In the genomic region with DNA sequence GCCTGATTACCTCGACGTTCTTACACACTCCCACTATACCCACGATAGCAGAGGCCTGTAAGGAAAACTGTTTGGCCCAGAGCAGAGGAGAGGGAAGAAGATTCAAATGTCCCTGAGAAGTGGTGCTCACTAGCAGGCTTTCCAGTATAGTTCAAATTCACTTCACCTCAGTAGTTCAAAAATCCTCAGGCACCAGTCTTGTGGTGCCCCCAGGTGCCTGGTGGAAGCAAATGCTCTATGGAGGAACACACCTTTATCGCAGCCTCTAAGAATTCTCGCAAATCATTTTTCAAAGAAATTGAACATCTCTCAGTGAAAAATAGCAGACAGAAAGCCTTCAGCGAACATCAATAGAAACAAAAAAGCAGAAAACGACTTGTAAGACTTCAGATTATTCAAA, we compare ENCODE assay signal across 2 cellular contexts.
TF ChIP-seq lines count a peak whose summit lies in the region.

No MANE protein-coding gene starts in this region.

TF ChIP-seq in GM12878, 131 proteins besides CTCF, POLR2A, EP300 and RAD21 (continued from another document):
- TF ChIP-seq SMARCA5 (IDR thresholded peaks at IDR 0.05), result no peak
- TF ChIP-seq SMAD5 (IDR thresholded peaks at IDR 0.05; ENCODE audit: low read depth), result no peak
- no peak for TF ChIP-seq PAX8 (IDR thresholded peaks at IDR 0.05)
- TF ChIP-seq EZH2 (IDR thresholded peaks at IDR 0.05; ENCODE audit: borderline replicate concordance, control insufficient read depth, low read depth, low read length), result no peak
- TF ChIP-seq, protein P1, sequence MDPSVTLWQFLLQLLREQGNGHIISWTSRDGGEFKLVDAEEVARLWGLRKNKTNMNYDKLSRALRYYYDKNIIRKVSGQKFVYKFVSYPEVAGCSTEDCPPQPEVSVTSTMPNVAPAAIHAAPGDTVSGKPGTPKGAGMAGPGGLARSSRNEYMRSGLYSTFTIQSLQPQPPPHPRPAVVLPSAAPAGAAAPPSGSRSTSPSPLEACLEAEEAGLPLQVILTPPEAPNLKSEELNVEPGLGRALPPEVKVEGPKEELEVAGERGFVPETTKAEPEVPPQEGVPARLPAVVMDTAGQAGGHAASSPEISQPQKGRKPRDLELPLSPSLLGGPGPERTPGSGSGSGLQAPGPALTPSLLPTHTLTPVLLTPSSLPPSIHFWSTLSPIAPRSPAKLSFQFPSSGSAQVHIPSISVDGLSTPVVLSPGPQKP (IDR thresholded peaks at IDR 0.05; ENCODE audit: low read depth, low read length), result no peak
- no peak for TF ChIP-seq SUZ12 (IDR thresholded peaks at IDR 0.05; ENCODE audit: unreplicated experiment)
- TF ChIP-seq MTA3 (IDR thresholded peaks at IDR 0.05; ENCODE audit: borderline replicate concordance, low read length), result no peak

TF ChIP-seq in liver, 16 proteins besides CTCF, POLR2A, EP300 and RAD21 (continued from another document):
- TF ChIP-seq, protein P2, sequence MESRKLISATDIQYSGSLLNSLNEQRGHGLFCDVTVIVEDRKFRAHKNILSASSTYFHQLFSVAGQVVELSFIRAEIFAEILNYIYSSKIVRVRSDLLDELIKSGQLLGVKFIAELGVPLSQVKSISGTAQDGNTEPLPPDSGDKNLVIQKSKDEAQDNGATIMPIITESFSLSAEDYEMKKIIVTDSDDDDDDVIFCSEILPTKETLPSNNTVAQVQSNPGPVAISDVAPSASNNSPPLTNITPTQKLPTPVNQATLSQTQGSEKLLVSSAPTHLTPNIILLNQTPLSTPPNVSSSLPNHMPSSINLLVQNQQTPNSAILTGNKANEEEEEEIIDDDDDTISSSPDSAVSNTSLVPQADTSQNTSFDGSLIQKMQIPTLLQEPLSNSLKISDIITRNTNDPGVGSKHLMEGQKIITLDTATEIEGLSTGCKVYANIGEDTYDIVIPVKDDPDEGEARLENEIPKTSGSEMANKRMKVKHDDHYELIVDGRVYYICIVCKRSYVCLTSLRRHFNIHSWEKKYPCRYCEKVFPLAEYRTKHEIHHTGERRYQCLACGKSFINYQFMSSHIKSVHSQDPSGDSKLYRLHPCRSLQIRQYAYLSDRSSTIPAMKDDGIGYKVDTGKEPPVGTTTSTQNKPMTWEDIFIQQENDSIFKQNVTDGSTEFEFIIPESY (IDR thresholded peaks at IDR 0.05), result no peak
- no peak for TF ChIP-seq NR2F2 (IDR thresholded peaks at IDR 0.05)
- no peak for TF ChIP-seq EGR1 (IDR thresholded peaks at IDR 0.05; ENCODE audit: low read depth in 2 of 2)
- TF ChIP-seq YY1 (IDR thresholded peaks at IDR 0.05), result no peak
- TF ChIP-seq, protein P3, sequence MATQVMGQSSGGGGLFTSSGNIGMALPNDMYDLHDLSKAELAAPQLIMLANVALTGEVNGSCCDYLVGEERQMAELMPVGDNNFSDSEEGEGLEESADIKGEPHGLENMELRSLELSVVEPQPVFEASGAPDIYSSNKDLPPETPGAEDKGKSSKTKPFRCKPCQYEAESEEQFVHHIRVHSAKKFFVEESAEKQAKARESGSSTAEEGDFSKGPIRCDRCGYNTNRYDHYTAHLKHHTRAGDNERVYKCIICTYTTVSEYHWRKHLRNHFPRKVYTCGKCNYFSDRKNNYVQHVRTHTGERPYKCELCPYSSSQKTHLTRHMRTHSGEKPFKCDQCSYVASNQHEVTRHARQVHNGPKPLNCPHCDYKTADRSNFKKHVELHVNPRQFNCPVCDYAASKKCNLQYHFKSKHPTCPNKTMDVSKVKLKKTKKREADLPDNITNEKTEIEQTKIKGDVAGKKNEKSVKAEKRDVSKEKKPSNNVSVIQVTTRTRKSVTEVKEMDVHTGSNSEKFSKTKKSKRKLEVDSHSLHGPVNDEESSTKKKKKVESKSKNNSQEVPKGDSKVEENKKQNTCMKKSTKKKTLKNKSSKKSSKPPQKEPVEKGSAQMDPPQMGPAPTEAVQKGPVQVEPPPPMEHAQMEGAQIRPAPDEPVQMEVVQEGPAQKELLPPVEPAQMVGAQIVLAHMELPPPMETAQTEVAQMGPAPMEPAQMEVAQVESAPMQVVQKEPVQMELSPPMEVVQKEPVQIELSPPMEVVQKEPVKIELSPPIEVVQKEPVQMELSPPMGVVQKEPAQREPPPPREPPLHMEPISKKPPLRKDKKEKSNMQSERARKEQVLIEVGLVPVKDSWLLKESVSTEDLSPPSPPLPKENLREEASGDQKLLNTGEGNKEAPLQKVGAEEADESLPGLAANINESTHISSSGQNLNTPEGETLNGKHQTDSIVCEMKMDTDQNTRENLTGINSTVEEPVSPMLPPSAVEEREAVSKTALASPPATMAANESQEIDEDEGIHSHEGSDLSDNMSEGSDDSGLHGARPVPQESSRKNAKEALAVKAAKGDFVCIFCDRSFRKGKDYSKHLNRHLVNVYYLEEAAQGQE (IDR thresholded peaks at IDR 0.05), result no peak
- TF ChIP-seq RXRA (IDR thresholded peaks at IDR 0.05), result no peak
- no peak for TF ChIP-seq FOXA2 (IDR thresholded peaks at IDR 0.05)
- no peak for TF ChIP-seq JUND (IDR thresholded peaks at IDR 0.05)
- TF ChIP-seq, protein P4, sequence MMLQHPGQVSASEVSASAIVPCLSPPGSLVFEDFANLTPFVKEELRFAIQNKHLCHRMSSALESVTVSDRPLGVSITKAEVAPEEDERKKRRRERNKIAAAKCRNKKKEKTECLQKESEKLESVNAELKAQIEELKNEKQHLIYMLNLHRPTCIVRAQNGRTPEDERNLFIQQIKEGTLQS (IDR thresholded peaks at IDR 0.05), result no peak
- no peak for TF ChIP-seq GABPA (IDR thresholded peaks at IDR 0.05 in 1 of 2, conservative IDR thresholded peaks at IDR 0.05 in 1 of 2)
